ENCODE assay signal across 8 cellular contexts in genomic region chr9:34651876-34652602, GRCh38. TPM values are rescaled to one million over a fixed set of nuclear protein-coding genes. Genes with fewer than 3 reads are reported as not detected.
A peak's percentile ranks its signal among the peaks of the same experiment; 100 is the strongest.
DNase-seq lines count a peak whose midpoint lies in the region; ATAC-seq and TF ChIP-seq lines count a peak whose summit lies in the region.

TSS of gene IL11RA (plus strand) at chr9:34652185. CDS start at chr9:34655218, 3,033 bp downstream.

- H3K4me1 Mint-ChIP-seq in activated CD8-positive, alpha-beta T cell treated with anti-CD3 and anti-CD28 coated beads for 36 hours (ENCODE audit: low read depth) = peaks cover 28% of the 10 kb centered on the region
- peaks cover 26% of the 10 kb centered on the region for H3K4me1 Mint-ChIP-seq in memory B cell

- H3K36me3 Mint-ChIP-seq in activated CD8-positive, alpha-beta T cell treated with anti-CD3 and anti-CD28 coated beads for 36 hours (ENCODE audit: low read depth) = peaks cover 28% of the 10 kb centered on the region
- peaks cover 8% of the 10 kb centered on the region for H3K36me3 Mint-ChIP-seq in memory B cell

- no peaks in the 10 kb centered on the region for H3K27me3 Mint-ChIP-seq in activated CD8-positive, alpha-beta T cell treated with anti-CD3 and anti-CD28 coated beads for 36 hours
- peaks cover 4% of the 10 kb centered on the region for H3K27me3 Mint-ChIP-seq in memory B cell

- POLR2A ChIA-PET in activated CD8-positive, alpha-beta T cell treated with anti-CD3 and anti-CD28 coated beads for 36 hours (lab: Charles Lee) = interaction anchor here (1.4 to 2.3 kb wide), 3 partner anchors 8 to 14 kb away, joined by 3 to 8 read pairs (median 4); partner anchors contain the start of genes CCL27 and SIGMAR1

- H3K4me3 Mint-ChIP-seq in activated CD8-positive, alpha-beta T cell treated with anti-CD3 and anti-CD28 coated beads for 36 hours = no peak within 1 kb of the TSS
- no peak within 1 kb of the TSS for H3K4me3 Mint-ChIP-seq in memory B cell

- no peaks in the 10 kb centered on the region; the same call in 1 of the 2 replicates for H3K36me3 ChIP-seq in MG63

- no peaks in the 10 kb centered on the region for H3K27me3 ChIP-seq in MG63

- TF ChIP-seq CTCF in activated CD8-positive, alpha-beta T cell treated with anti-CD3 and anti-CD28 coated beads for 36 hours (IDR thresholded peaks at IDR 0.05) = no peak
- TF ChIP-seq CTCF in epithelial cell of esophagus (IDR thresholded peaks at IDR 0.05; ENCODE audit: insufficient read depth, low read depth, low read length, missing control alignments) = no peak

- H3K9me3 Mint-ChIP-seq in activated CD8-positive, alpha-beta T cell treated with anti-CD3 and anti-CD28 coated beads for 36 hours = no peaks in the 10 kb centered on the region
- H3K9me3 Mint-ChIP-seq in memory B cell = no peaks in the 10 kb centered on the region

- H3K9me3 ChIP-seq in MG63 = no peaks in the 10 kb centered on the region

- ATAC-seq in activated CD8-positive, alpha-beta T cell treated with anti-CD3 and anti-CD28 coated beads for 36 hours = peak; percentile 90
- ATAC-seq in memory B cell (ENCODE audit: low read depth) (peak; percentile 29), GM18868 (IDR thresholded peaks at IDR 0.05; ENCODE audit: unreplicated experiment) (no peak), GM21576 (IDR thresholded peaks at IDR 0.05; ENCODE audit: unreplicated experiment) (no peak)

- intact Hi-C loops in activated CD8-positive, alpha-beta T cell treated with anti-CD3 and anti-CD28 coated beads for 36 hours (cut with micrococcal nuclease) = no loop called here

- DNase-seq in DMS114 treated with DMSO at 0.1 percent for 48 hours (lab: John Stamatoyannopoulos, UW; ENCODE audit: unreplicated experiment) (peak; percentile 33), MG63 (peak; percentile 96), epithelial cell of esophagus (ENCODE audit: low read depth) (peak; percentile 85), memory B cell (ENCODE audit: low spot score in 2 of 2) (no peak)
- DNase-seq in activated CD8-positive, alpha-beta T cell treated with anti-CD3 and anti-CD28 coated beads for 36 hours = peak; percentile 79
- peak; percentile 40 for DNase-seq in stimulated activated CD8-positive, alpha-beta memory T cell treated with anti-CD3 and anti-CD28 coated beads, Interleukin-7, amount 100 ng/mL, for 24 hours (ENCODE audit: low read depth)

- peak within 1 kb of the TSS; percentile 70 for H3K27ac Mint-ChIP-seq in activated CD8-positive, alpha-beta T cell treated with anti-CD3 and anti-CD28 coated beads for 36 hours
- H3K27ac Mint-ChIP-seq in memory B cell = peak within 1 kb of the TSS; percentile 22

- peak within 1 kb of the TSS; percentile 52 for H3K4me3 ChIP-seq in MG63
- peak within 1 kb of the TSS; percentile 3 for H3K4me3 ChIP-seq in epithelial cell of esophagus (ENCODE audit: low read length)

- CTCF ChIA-PET in activated CD8-positive, alpha-beta T cell treated with anti-CD3 and anti-CD28 coated beads for 36 hours (lab: Charles Lee) = interaction anchor here (1.1 to 10.0 kb wide), 4 partner anchors 11 to 60 kb away, joined by 3 to 133 read pairs (median 4); partner anchors contain the start of gene SIGMAR1

RNA-seq across cellular contexts. Expression of gene IL11RA, which starts in this region (rescaled TPM):
- total RNA-seq in MG63 (2014; rRNA removed; shearing (Covaris generic); ENCODE audit: low replicate concordance) = 10.2 and 16.9 TPM in 2 replicates
- total RNA-seq in activated CD8-positive, alpha-beta T cell treated with anti-CD3 and anti-CD28 coated beads for 36 hours = 10 to 100 TPM; 17.4 to 20.7 TPM

Comparison
In these comparisons a context has a peak if more than half of its experiments do, and no peak if none do; other contexts are left out.
1. DNase-seq: peak in DMS114 treated with DMSO at 0.1 percent for 48 hours (single experiment), MG63 (single experiment), activated CD8-positive, alpha-beta T cell treated with anti-CD3 and anti-CD28 coated beads for 36 hours (single experiment), epithelial cell of esophagus (single experiment) and stimulated activated CD8-positive, alpha-beta memory T cell treated with anti-CD3 and anti-CD28 coated beads, Interleukin-7, amount 100 ng/mL, for 24 hours (single experiment); none in memory B cell (0 of 2).
2. ATAC-seq: peak in activated CD8-positive, alpha-beta T cell treated with anti-CD3 and anti-CD28 coated beads for 36 hours (single experiment) and memory B cell (single experiment); none in GM18868 (single experiment) and GM21576 (single experiment).